ENCODE assay signal across 20 cellular contexts in the genomic region with DNA sequence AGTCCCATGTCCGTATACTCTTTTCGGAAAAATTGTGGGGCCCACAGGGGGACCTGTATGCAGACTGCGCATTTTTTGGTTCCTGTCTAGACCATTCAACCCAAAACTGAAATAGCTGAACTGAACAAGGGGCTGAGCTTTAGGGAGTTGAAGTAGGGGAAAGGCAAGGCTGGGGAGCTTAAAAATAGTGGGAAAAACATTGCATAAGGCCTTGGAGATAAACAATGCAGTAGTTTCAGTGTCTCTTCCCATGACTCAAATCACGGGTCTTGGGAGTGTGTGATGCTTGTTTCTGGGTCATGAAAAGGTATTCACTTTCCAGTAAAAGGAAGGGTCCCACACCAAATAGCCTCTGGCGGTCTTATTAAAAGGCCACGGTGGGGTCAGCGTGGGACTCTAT.
DNase-seq lines count a peak whose midpoint lies in the region; ATAC-seq and TF ChIP-seq lines count a peak whose summit lies in the region.
"Had no signal": no experiment of that assay in that cellular context is flagged by ENCODE, and none has a peak within 500 bp of the region (broad histone marks: within the 10 kb centered on the region; RNA-seq: fewer than 3 reads in every experiment).

No MANE protein-coding gene starts in this region.

- peaks cover 6% of the 10 kb centered on the region; the same call in 1 of the 2 replicates for H3K9me1 ChIP-seq in IMR-90 (ENCODE audit: insufficient read depth, low read length)

- no peak overlapping the region for H3K27ac Mint-ChIP-seq in HFFc6

- H4K5ac ChIP-seq in IMR-90 (ENCODE audit: low read depth, low read length) = no peak overlapping the region

- dilution Hi-C loops in IMR-90 (cut with HindIII; ENCODE audit: low sequenced_read_pairs, unreplicated experiment) = no loop called here

- H3K14ac ChIP-seq in IMR-90 (replicated peaks; ENCODE audit: low read depth, low read length) (0 out of 2 replicates have a peak overlapping the region, but pooled peaks have one; percentile 14), neuronal stem cell (ENCODE audit: low read length) (no peak overlapping the region)

- TF ChIP-seq CTCF in IMR-90 (conservative IDR thresholded peaks at IDR 0.05; ENCODE audit: low read depth, low read length) (no peak), epithelial cell of esophagus (IDR thresholded peaks at IDR 0.05; ENCODE audit: insufficient read depth, low read depth, low read length, missing control alignments) (no peak), foreskin keratinocyte (conservative IDR thresholded peaks at IDR 0.05) (no peak), sigmoid colon (IDR thresholded peaks at IDR 0.05) (no peak), HFFc6 (IDR thresholded peaks at IDR 0.05) (no peak)

- H3K4me3 ChIP-seq in IMR-90 (ENCODE audit: insufficient read depth, low read depth, low read length) = no peak overlapping the region
- no peak overlapping the region for H3K4me3 ChIP-seq in epithelial cell of esophagus (ENCODE audit: low read length)
- no peak overlapping the region for H3K4me3 ChIP-seq in sigmoid colon
- H3K4me3 ChIP-seq in neuronal stem cell (ENCODE audit: low read length in 2 of 2) = no peak overlapping the region

- no peaks in the 10 kb centered on the region for H3K27me3 Mint-ChIP-seq in HFFc6 (ENCODE audit: insufficient read depth)

- peak overlapping the region; percentile 26 for H2AFZ ChIP-seq in IMR-90 (replicated peaks; ENCODE audit: low read length, poor library complexity)
- no peak overlapping the region for H2AFZ ChIP-seq in neuronal stem cell (ENCODE audit: low read length)

- H3K9ac ChIP-seq in IMR-90 (ENCODE audit: low read depth, low read length) (no peak overlapping the region), neuronal stem cell (ENCODE audit: low read depth, low read length, poor library complexity) (no peak overlapping the region)

- H3K9me3 Mint-ChIP-seq in HFFc6 = no peaks in the 10 kb centered on the region

- H2BK5ac ChIP-seq in IMR-90 (ENCODE audit: low read depth, low read length, poor library complexity, severe bottlenecking) (no peak overlapping the region), neuronal stem cell (ENCODE audit: low read length) (no peak overlapping the region)

- H2BK20ac ChIP-seq in IMR-90 (ENCODE audit: low read depth, low read length) = 0 out of 2 replicates have a peak overlapping the region, but pooled peaks have one; percentile 1

- H3K4me3 Mint-ChIP-seq in HFFc6 = no peak overlapping the region

- peak overlapping the region; percentile 30; the same call in 1 of the 2 replicates for H2BK120ac ChIP-seq in IMR-90 (ENCODE audit: low read depth, low read length)
- H2BK120ac ChIP-seq in neuronal stem cell (ENCODE audit: low read depth, low read length) = no peak overlapping the region

- ATAC-seq in IMR-90 (ENCODE audit: low read depth) (no peak), foreskin keratinocyte (peak; percentile 24), GM19467 (IDR thresholded peaks at IDR 0.05; ENCODE audit: unreplicated experiment) (no peak)

- H2BK15ac ChIP-seq in IMR-90 (ENCODE audit: low read depth, low read length) = no peak overlapping the region; the same call in 2 of the 3 replicates
- no peak overlapping the region for H2BK15ac ChIP-seq in neuronal stem cell (ENCODE audit: low read length)

- no peaks in the 10 kb centered on the region for H3K9me3 ChIP-seq in IMR-90 (ENCODE audit: control insufficient read depth, insufficient read depth, low read length)
- H3K9me3 ChIP-seq in sigmoid colon = no peaks in the 10 kb centered on the region
- H3K9me3 ChIP-seq in neuronal stem cell (replicated peaks in 1 of 2; ENCODE audit: control insufficient read depth in 2 of 2, insufficient read depth in 1 of 2, low read depth in 1 of 2, low read length in 2 of 2) = no peaks in the 10 kb centered on the region
- H3K9me3 ChIP-seq: Caco-2 had no signal

- H3K18ac ChIP-seq in IMR-90 (ENCODE audit: low read depth, low read length) = 0 out of 2 replicates have a peak overlapping the region, but pooled peaks have one; percentile 7
- no peak overlapping the region for H3K18ac ChIP-seq in neuronal stem cell (ENCODE audit: low read length)

- no TSS peak for BruUV-seq in IMR-90 (replicated peaks; lab: Mats Ljungman, UMichigan)

- H4K20me1 ChIP-seq in IMR-90 (ENCODE audit: insufficient read depth, low read length) = no peaks in the 10 kb centered on the region

- H3K4ac ChIP-seq in IMR-90 (ENCODE audit: low read depth, low read length) = peak overlapping the region; percentile 44; the same call in 1 of the 2 replicates
- H3K4ac ChIP-seq in neuronal stem cell (ENCODE audit: low read length) = no peak overlapping the region

- no peak for TF ChIP-seq EP300 in sigmoid colon (IDR thresholded peaks at IDR 0.05)

- H3K79me1 ChIP-seq in IMR-90 (ENCODE audit: low read depth in 1 of 2, low read length in 2 of 2) (no peaks in the 10 kb centered on the region), neuronal stem cell (ENCODE audit: low read depth, low read length) (no peaks in the 10 kb centered on the region)

- H3K27ac ChIP-seq in IMR-90 (ENCODE audit: insufficient read depth, low read length) = no peak overlapping the region
- H3K27ac ChIP-seq in foreskin keratinocyte = peak overlapping the region; percentile 92
- no peak overlapping the region for H3K27ac ChIP-seq in sigmoid colon
- H3K27ac ChIP-seq in neuronal stem cell (replicated peaks; ENCODE audit: low read length) = no peak overlapping the region

- H4K8ac ChIP-seq in IMR-90 (ENCODE audit: low read depth in 2 of 2, low read length in 2 of 2) (no peak overlapping the region), neuronal stem cell (ENCODE audit: low read depth, low read length) (no peak overlapping the region)

- TF ChIP-seq POLR2A in IMR-90 (IDR thresholded peaks at IDR 0.05; ENCODE audit: low read depth, low read length) (no peak), sigmoid colon (IDR thresholded peaks at IDR 0.05) (no peak)

- no peaks in the 10 kb centered on the region for H3K36me3 Mint-ChIP-seq in HFFc6 (ENCODE audit: low read depth)

- H4K91ac ChIP-seq in IMR-90 (ENCODE audit: insufficient read depth, low read depth, low read length) = no peak overlapping the region; the same call in 1 of the 2 replicates
- H4K91ac ChIP-seq in neuronal stem cell (ENCODE audit: low read depth, low read length, poor library complexity) = no peak overlapping the region

- TF ChIP-seq RAD21 in IMR-90 (IDR thresholded peaks at IDR 0.05; ENCODE audit: low read length) = no peak

- POLR2A ChIA-PET in IMR-90 (lab: Charles Lee; ENCODE audit: unreplicated experiment) = no interaction called here

- H3K27me3 ChIP-seq in IMR-90 (ENCODE audit: control insufficient read depth, insufficient read depth, low read length) (no peaks in the 10 kb centered on the region), foreskin keratinocyte (no peaks in the 10 kb centered on the region), sigmoid colon (no peaks in the 10 kb centered on the region), neuronal stem cell (ENCODE audit: control insufficient read depth in 3 of 3, insufficient read depth in 3 of 3, low read depth in 1 of 3, low read length in 3 of 3) (no peaks in the 10 kb centered on the region)

- H2AK5ac ChIP-seq in IMR-90 (ENCODE audit: low read depth, low read length) (no peak overlapping the region), neuronal stem cell (ENCODE audit: low read depth, low read length) (no peak overlapping the region)

- H2AK9ac ChIP-seq in IMR-90 (replicated peaks; ENCODE audit: low read depth, low read length, poor library complexity) = no peak overlapping the region

- H3K4me1 Mint-ChIP-seq in HFFc6 (ENCODE audit: low read depth) = peaks cover 42% of the 10 kb centered on the region

- no peak overlapping the region for H3K56ac ChIP-seq in IMR-90 (ENCODE audit: extremely low read depth, insufficient read depth, low read length)

- H3K36me3 ChIP-seq in IMR-90 (ENCODE audit: control insufficient read depth, insufficient read depth, low read length) = no peaks in the 10 kb centered on the region
- no peaks in the 10 kb centered on the region for H3K36me3 ChIP-seq in sigmoid colon
- H3K36me3 ChIP-seq in neuronal stem cell (replicated peaks in 1 of 2; ENCODE audit: control insufficient read depth in 2 of 2, insufficient read depth in 2 of 2, low read length in 2 of 2) = no peaks in the 10 kb centered on the region

- intact Hi-C loops in IMR-90 (cut with micrococcal nuclease) (loop anchor here (5.0 kb wide), 1 partner anchor 402 kb away; a partner anchor contains a TSS), sigmoid colon (cut with DNase I) (no loop called here)

- CTCF ChIA-PET in IMR-90 (lab: Yijun Ruan, JAX) = no interaction called here

- H3K4me2 ChIP-seq in IMR-90 (ENCODE audit: low read depth, low read length) (no peak overlapping the region), neuronal stem cell (ENCODE audit: insufficient read depth, low read length, poor library complexity, severe bottlenecking) (no peak overlapping the region)

- no CpG with 5 or more reads among the region's 7 CpGs for WGBS in IMR-90 (ENCODE audit: extremely low coverage in 2 of 2, insufficient read length in 1 of 2), 2 experiments
- 89 to 91% methylated on average over 7 of the region's 7 CpGs for WGBS in sigmoid colon, 2 donors
- no CpG with 5 or more reads among the region's 7 CpGs for WGBS in neuronal stem cell (ENCODE audit: extremely low coverage in 2 of 2, insufficient read length in 2 of 2, insufficient replicate concordance in 1 of 2), 2 donors

- H3K23ac ChIP-seq in IMR-90 (ENCODE audit: low read depth, low read length) (no peak overlapping the region), neuronal stem cell (ENCODE audit: low read depth, low read length, poor library complexity) (no peak overlapping the region)

- H2BK12ac ChIP-seq in neuronal stem cell (ENCODE audit: low read length) = no peak overlapping the region

- peak; percentile 65 for DNase-seq in IMR-90
- peak; percentile 83 for DNase-seq in epithelial cell of esophagus (ENCODE audit: low read depth)
- peak in 1 of 2 donors; percentile 54 for DNase-seq in foreskin keratinocyte
- DNase-seq in putamen (ENCODE audit: low spot score) = peak; percentile 25
- no peak for DNase-seq in sigmoid colon
- no peak for DNase-seq in HFFc6
- no peak for DNase-seq in neuronal stem cell (ENCODE audit: low spot score)
- DNase-seq: ACHN; Caco-2; DMS53; GOT3; KG1; NCI-H1048; NCI-H1436 treated with DMSO at 0.1 percent for 48 hours; NCI-H2029 treated with DMSO at 0.1 percent for 48 hours; NCI-H2171 treated with DMSO at 0.1 percent for 48 hours; NCI-H446 treated with DMSO at 0.1 percent for 48 hours; NK-92 treated with Interleukin-12 subunit alpha and Interleukin-12 subunit beta, amount 100 ng/mL, for 24 hours; SHP77 had no signal

- in situ Hi-C loops in IMR-90 (cut with MboI; ENCODE audit: low sequenced_read_pairs) = no loop called here

- peaks cover 14% of the 10 kb centered on the region for H3K4me1 ChIP-seq in IMR-90 (ENCODE audit: control insufficient read depth, insufficient read depth, low read length)
- peaks cover 14% of the 10 kb centered on the region for H3K4me1 ChIP-seq in foreskin keratinocyte
- no peaks in the 10 kb centered on the region for H3K4me1 ChIP-seq in sigmoid colon
- H3K4me1 ChIP-seq in neuronal stem cell (ENCODE audit: control insufficient read depth in 2 of 2, insufficient read depth in 1 of 2, low read depth in 1 of 2, low read length in 2 of 2) = no peaks in the 10 kb centered on the region
- H3K4me1 ChIP-seq: Caco-2 had no signal

TF ChIP-seq in IMR-90, 13 proteins besides CTCF, POLR2A, EP300 and RAD21:
- TF ChIP-seq CEBPB (IDR thresholded peaks at IDR 0.05; ENCODE audit: low read depth, low read length) = 0 out of 2 replicates have a peak, but pooled peaks have one; percentile 22
- no peak for TF ChIP-seq MAFK (IDR thresholded peaks at IDR 0.05; ENCODE audit: low read depth, low read length)
TF ChIP-seq in IMR-90: peak in this region for 1.

Comparison
In these comparisons a context has a peak if more than half of its experiments do, and no peak if none do; other contexts are left out.
1. DNase-seq: peak in IMR-90 (single experiment), epithelial cell of esophagus (single experiment) and putamen (single experiment); none in sigmoid colon (single experiment), HFFc6 (single experiment) and neuronal stem cell (single experiment).